14 cellular contexts compared by ENCODE assay signal in genomic region chr9:1580215-1580614, GRCh38.
DNase-seq lines count a peak whose midpoint lies in the region; ATAC-seq and TF ChIP-seq lines count a peak whose summit lies in the region.
"Had no signal": no experiment of that assay in that cellular context is flagged by ENCODE, and none has a peak within 500 bp of the region (broad histone marks: within the 10 kb centered on the region; RNA-seq: fewer than 3 reads in every experiment).

No MANE protein-coding gene starts in this region.

- H3K9ac ChIP-seq in Karpas-422 (ENCODE audit: low read length), result no peak overlapping the region

- H3K27me3 ChIP-seq in Karpas-422 (ENCODE audit: low read length), result no peaks in the 10 kb centered on the region

- H3K36me3 ChIP-seq in Karpas-422 (ENCODE audit: insufficient read depth, low read length), result no peaks in the 10 kb centered on the region

- H3K27ac ChIP-seq in Karpas-422 (ENCODE audit: low read length), result no peak overlapping the region

- ATAC-seq in GM21723 (IDR thresholded peaks at IDR 0.05; ENCODE audit: unreplicated experiment) (peak; percentile 72), HG03135 (IDR thresholded peaks at IDR 0.05; ENCODE audit: unreplicated experiment) (peak; percentile 95)
- ATAC-seq: PC-3 had no signal

- H4K20me1 ChIP-seq in Karpas-422 (ENCODE audit: insufficient read depth, low read depth, low read length), result no peaks in the 10 kb centered on the region

- DNase-seq in GM10266 (ENCODE audit: extremely low spot score) (peak; percentile 18), GM19240 (ENCODE audit: insufficient read length, low spot score) (peak; percentile 5), amniotic stem cell (lab: John Stamatoyannopoulos, UW) (no peak), Karpas-422 (no peak), NCI-H187 (lab: John Stamatoyannopoulos, UW) (no peak), D341Med (ENCODE audit: low spot score) (no peak)
- DNase-seq: 8988T; activated B cell treated with CpG ODN at 0.5 μM for 24 hours; CD4-positive, alpha-beta memory T cell; NCI-H1105; occipital lobe; PC-3 had no signal

- H3K4me2 ChIP-seq in Karpas-422 (ENCODE audit: low read depth, low read length, poor library complexity, severe bottlenecking), result no peak overlapping the region

- TF ChIP-seq CTCF in GM10266 (IDR thresholded peaks at IDR 0.05; ENCODE audit: control insufficient read depth, insufficient read depth, low read depth, missing control alignments), result no peak

- H3K4me1 ChIP-seq in Karpas-422 (ENCODE audit: low read length), result no peaks in the 10 kb centered on the region

- H3K9me3 ChIP-seq in Karpas-422 (ENCODE audit: low read length), result no peaks in the 10 kb centered on the region

- no peak overlapping the region for H2AFZ ChIP-seq in Karpas-422 (ENCODE audit: low read length)

- H3K9me2 ChIP-seq in Karpas-422 (replicated peaks; ENCODE audit: insufficient read depth, low read length), result no peaks in the 10 kb centered on the region

- no peak overlapping the region for H3K4me3 ChIP-seq in Karpas-422 (ENCODE audit: low read length)

- H3K79me2 ChIP-seq in Karpas-422 (ENCODE audit: low read length), result no peaks in the 10 kb centered on the region

Comparison
In these comparisons a context has a peak if more than half of its experiments do, and no peak if none do; other contexts are left out.
1. DNase-seq: peak in GM10266 (single experiment) and GM19240 (single experiment); none in amniotic stem cell (single experiment), Karpas-422 (single experiment), NCI-H187 (0 of 2) and D341Med (single experiment).